ENCODE assay signal across 12 cellular contexts in genomic region chr7:118245267-118246040, GRCh38. TPM values are rescaled to one million over a fixed set of nuclear protein-coding genes. Genes with fewer than 3 reads are reported as not detected.
DNase-seq lines count a peak whose midpoint lies in the region; ATAC-seq and TF ChIP-seq lines count a peak whose summit lies in the region.
"Had no signal": no experiment of that assay in that cellular context is flagged by ENCODE, and none has a peak within 500 bp of the region (broad histone marks: within the 10 kb centered on the region; RNA-seq: fewer than 3 reads in every experiment).

No MANE protein-coding gene starts in this region.

- TF ChIP-seq POLR2A in testis (IDR thresholded peaks at IDR 0.05): no peak

- WGBS in testis, 2 donors: 53 to 55% methylated on average over 2 of the region's 2 CpGs

- H3K4me3 ChIP-seq in testis: no peak overlapping the region
- H3K4me3 ChIP-seq: tibial nerve had no signal

- TF ChIP-seq CTCF in testis (IDR thresholded peaks at IDR 0.05): no peak

- no peak overlapping the region for H3K27ac ChIP-seq in testis
- H3K27ac ChIP-seq: tibial nerve, WERI-Rb-1 had no signal

- no peaks in the 10 kb centered on the region for H3K36me3 ChIP-seq in testis (ENCODE audit: low read depth, missing control alignments)
- H3K36me3 ChIP-seq: tibial nerve, WERI-Rb-1 had no signal

- no peaks in the 10 kb centered on the region for H3K4me1 ChIP-seq in testis
- H3K4me1 ChIP-seq: tibial nerve had no signal

- H3K27me3 ChIP-seq in testis: no peaks in the 10 kb centered on the region
- H3K27me3 ChIP-seq: tibial nerve had no signal

- ATAC-seq in GM18909 (IDR thresholded peaks at IDR 0.05; ENCODE audit: poor library complexity, unreplicated experiment) (peak; percentile 75), HG02610 (IDR thresholded peaks at IDR 0.05; ENCODE audit: unreplicated experiment) (peak; percentile 89), HG03520 (IDR thresholded peaks at IDR 0.05; ENCODE audit: unreplicated experiment) (peak; percentile 86)

- H3K9me3 ChIP-seq in testis: no peaks in the 10 kb centered on the region
- H3K9me3 ChIP-seq: tibial nerve had no signal

- DNase-seq in kidney glomerular epithelial cell (lab: John Stamatoyannopoulos, UW) (peak; percentile 84), testis (no peak), AG08395 (ENCODE audit: low spot score) (no peak)
- no peak for DNase-seq in activated naive CD4-positive, alpha-beta T cell treated with anti-CD3 and anti-CD28 coated beads, Interleukin-2, amount 50 U/mL, for 16 hours
- no peak for DNase-seq in stimulated activated CD4-positive, alpha-beta T cell treated with anti-CD3 and anti-CD28 coated beads, Interleukin-4, amount 100 ng/mL, for 4 hours
- DNase-seq: activated naive CD4-positive, alpha-beta T cell; KG1; WERI-Rb-1 had no signal

- intact Hi-C loops in testis (cut with DNase I; ENCODE audit: low total_unique reads): no loop called here

RNA-seq across cellular contexts. Expression of gene ANKRD7, which starts 20.9 kb away (rescaled TPM):
- 100 to 1,000 TPM; 503 to 598 TPM for total RNA-seq in testis
- 1,292 TPM for polyA plus RNA-seq in testis (ENCODE audit: insufficient read depth, low read depth, low replicate concordance)
